In genomic region chr1:1732381-1732780, GRCh38 we compare ENCODE assay signal across 25 cellular contexts.
"Had no signal": no experiment of that assay in that cellular context is flagged by ENCODE, and none has a peak within 500 bp of the region (broad histone marks: within the 10 kb centered on the region; RNA-seq: fewer than 3 reads in every experiment).

No MANE protein-coding gene starts in this region.

- H3K9me3 ChIP-seq: esophagus muscularis mucosa, heart right ventricle, ovary, right lobe of liver, thoracic aorta, upper lobe of left lung had no signal

- H3K27me3 Mint-ChIP-seq: activated naive CD8-positive, alpha-beta T cell; central memory CD8-positive, alpha-beta T cell; progenitor cell of endocrine pancreas had no signal

- H3K27ac ChIP-seq: esophagus muscularis mucosa, foreskin keratinocyte, heart right ventricle, ovary, right lobe of liver, thoracic aorta, upper lobe of left lung, VCaP had no signal

- H3K9me3 Mint-ChIP-seq: activated T-helper 2 cell treated with anti-CD3 and anti-CD28 coated beads, Interferon-gamma antibody, Interleukin-2, Interleukin-4, amounts not matched to agents 10 μg/mL and 5 μg/mL and 100 μg/mL, durations not matched to agents 14 hours and 24 hours and 36 hours; central memory CD8-positive, alpha-beta T cell; nephron had no signal

- H3K36me3 Mint-ChIP-seq: activated naive CD8-positive, alpha-beta T cell had no signal

- H3K4me1 ChIP-seq: foreskin keratinocyte, right lobe of liver had no signal

- H3K27me3 ChIP-seq: esophagus muscularis mucosa, foreskin keratinocyte, heart right ventricle, ovary, right lobe of liver, upper lobe of left lung had no signal

- H3K4me3 Mint-ChIP-seq: activated naive CD8-positive, alpha-beta T cell; central memory CD8-positive, alpha-beta T cell; nephron had no signal

- H3K4me3 ChIP-seq: esophagus muscularis mucosa, heart right ventricle, lung, ovary, right lobe of liver, thoracic aorta, upper lobe of left lung had no signal

- H3K36me3 ChIP-seq: ovary, right lobe of liver had no signal

- H3K4me1 Mint-ChIP-seq: central memory CD8-positive, alpha-beta T cell; nephron had no signal

- H3K27ac Mint-ChIP-seq: activated naive CD8-positive, alpha-beta T cell; activated T-helper 2 cell treated with anti-CD3 and anti-CD28 coated beads, Interferon-gamma antibody, Interleukin-2, Interleukin-4, amounts not matched to agents 10 μg/mL and 5 μg/mL and 100 μg/mL, durations not matched to agents 14 hours and 24 hours and 36 hours; nephron; progenitor cell of endocrine pancreas had no signal

- DNase-seq: activated CD4-positive, alpha-beta T cell treated with anti-CD3 and anti-CD28 coated beads for 48 hours; activated CD8-positive, alpha-beta memory T cell treated with anti-CD3 and anti-CD28 coated beads, Interleukin-2, amount 50 U/mL, for 48 hours; activated T-cell treated with anti-CD3 and anti-CD28 coated beads, Interleukin-2, amount 50 U/mL, for 48 hours; anterior cingulate cortex; dermis blood vessel endothelial cell; effector CD4-positive, alpha-beta T cell; foreskin keratinocyte; heart right ventricle; kidney glomerular epithelial cell; mesendoderm; right lobe of liver; stimulated activated CD4-positive, alpha-beta T cell treated with anti-CD3 and anti-CD28 coated beads, Interleukin-12 subunit alpha, Interleukin-12 subunit beta, amount 100 ng/mL, for 4 hours; stimulated activated CD4-positive, alpha-beta T cell treated with anti-CD3 and anti-CD28 coated beads, Interleukin-4, amount 100 ng/mL, for 1 hour; stimulated activated naive CD8-positive, alpha-beta T cell treated with anti-CD3 and anti-CD28 coated beads, Interleukin-15, Interleukin-2, amounts not matched to agents 100 U/mL and 50 U/mL, for 24 hours; upper lobe of left lung had no signal
